Comparison of ENCODE assay signal across 9 cellular contexts in the genomic region with DNA sequence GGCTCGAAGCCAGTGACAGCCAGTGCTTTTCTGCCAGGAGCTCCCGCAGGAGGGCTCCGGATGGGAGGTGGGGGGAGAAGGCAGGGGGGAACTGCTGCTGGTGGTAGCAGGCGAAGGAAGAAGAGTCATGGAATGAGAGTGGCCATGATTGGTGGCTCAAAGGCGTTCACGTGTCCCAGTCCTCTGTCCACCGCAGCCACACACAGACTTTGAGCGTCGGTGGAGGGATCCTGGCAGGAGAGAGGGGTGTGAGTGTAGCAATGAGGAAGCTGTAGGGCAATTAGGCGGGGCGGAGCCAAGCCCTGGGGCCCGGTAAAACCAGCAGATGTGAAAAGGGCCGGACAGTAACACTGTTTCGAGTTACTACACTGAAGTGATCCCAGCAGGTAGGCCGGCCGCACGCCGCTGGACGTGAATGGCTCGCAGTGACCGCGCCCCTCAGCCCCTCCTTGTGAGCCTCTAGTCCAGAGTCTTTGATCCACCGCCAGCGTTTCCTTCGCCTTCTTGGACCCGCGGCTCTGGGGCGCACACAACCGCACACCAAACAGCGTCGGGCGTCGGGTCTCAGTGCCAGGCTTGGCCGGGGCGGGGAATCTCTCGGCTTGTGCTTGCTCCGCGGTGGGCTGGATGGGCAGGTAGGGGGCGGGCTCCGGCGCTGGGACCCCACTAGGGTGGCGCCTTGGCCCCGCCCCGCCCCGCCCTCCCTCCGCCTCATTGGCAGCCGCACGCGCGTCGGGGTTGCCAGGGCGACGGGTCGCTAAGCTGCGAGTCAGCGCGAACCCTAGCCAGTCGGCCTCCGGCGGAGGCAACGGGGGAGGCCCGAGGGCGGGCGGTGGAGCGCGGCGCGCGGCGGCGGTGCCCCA. TPM values are rescaled to one million over a fixed set of nuclear protein-coding genes. Genes with fewer than 3 reads are reported as not detected.
DNase-seq lines count a peak whose midpoint lies in the region; ATAC-seq and TF ChIP-seq lines count a peak whose summit lies in the region.
"Had no signal": no experiment of that assay in that cellular context is flagged by ENCODE, and none has a peak within 500 bp of the region (broad histone marks: within the 10 kb centered on the region; RNA-seq: fewer than 3 reads in every experiment).

A gene (plus strand): TSS at position 788 of the 863 bp plus-strand sequence. CDS start 250 bp downstream, outside the sequence.

- WGBS in tibial nerve, 2 donors = 4 to 5% methylated on average over 38 to 61 of the region's 71 CpGs

- no peaks in the 10 kb centered on the region for H3K9me3 Mint-ChIP-seq in natural killer cell treated with Interleukin-12 subunit alpha and Interleukin-12 subunit beta and Interleukin-15 and Interleukin-18, amount 100 ng/mL, for 72 hours

- peaks cover 0 to 53% (median 18%) of the 10 kb centered on the region in 11 experiments; a peak in 11 of 22 replicates for H4K20me1 ChIP-seq in BLaER1 treated with 17β-estradiol and CSF1 and Interleukin-3, amounts not matched to agents 10 nM and 100 nM

- H3K4me2 ChIP-seq in BLaER1 treated with 17β-estradiol and CSF1 and Interleukin-3, amounts not matched to agents 10 nM and 100 nM = peak within 1 kb of the TSS; percentile 80 to 98 (median 91)

- H3K9ac ChIP-seq in BLaER1 treated with 17β-estradiol and CSF1 and Interleukin-3, amounts not matched to agents 10 nM and 100 nM = peak within 1 kb of the TSS in 9 of 11 experiments; percentile 40 to 68 (median 50); a peak in 14 of 22 replicates

- H3K36me3 Mint-ChIP-seq in natural killer cell treated with Interleukin-12 subunit alpha and Interleukin-12 subunit beta and Interleukin-15 and Interleukin-18, amount 100 ng/mL, for 72 hours = no peaks in the 10 kb centered on the region

- no peak within 1 kb of the TSS for H3K27ac Mint-ChIP-seq in natural killer cell treated with Interleukin-12 subunit alpha and Interleukin-12 subunit beta and Interleukin-15 and Interleukin-18, amount 100 ng/mL, for 72 hours

- DNase-seq in HL-60 (ENCODE audit: low read depth in 1 of 2, low spot score in 1 of 2) (peak; percentile 53 to 57), SJCRH30 (peak; percentile 88 to 93), dermis blood vessel endothelial cell (peak; percentile 7), tibial nerve (ENCODE audit: low spot score in 2 of 2) (no peak), middle frontal gyrus (ENCODE audit: extremely low spot score, low spot score) (no peak), ureter (ENCODE audit: low spot score) (no peak)
- DNase-seq in natural killer cell treated with Interleukin-12 subunit alpha and Interleukin-12 subunit beta and Interleukin-15 and Interleukin-18, amount 100 ng/mL, for 72 hours (ENCODE audit: low spot score) = peak; percentile 69

- peaks cover 57 to 68% (median 60%) of the 10 kb centered on the region in 11 experiments for H3K27me3 ChIP-seq in BLaER1 treated with 17β-estradiol and CSF1 and Interleukin-3, amounts not matched to agents 10 nM and 100 nM
- H3K27me3 ChIP-seq in HL-60 (ENCODE audit: insufficient read depth, poor library complexity, severe bottlenecking) = peaks cover 31% of the 10 kb centered on the region
- H3K27me3 ChIP-seq in SJCRH30 = no peaks in the 10 kb centered on the region
- H3K27me3 ChIP-seq in tibial nerve = peaks cover 0 to 70% of the 10 kb centered on the region in 2 donors

- peak; percentile 38 to 65 for ATAC-seq in natural killer cell treated with Interleukin-12 subunit alpha and Interleukin-12 subunit beta and Interleukin-15 and Interleukin-18, amount 100 ng/mL, for 72 hours

- TF ChIP-seq POLR2A in tibial nerve (IDR thresholded peaks at IDR 0.05) = no peak

- peaks cover 4 to 5% of the 10 kb centered on the region in 2 donors for H3K4me1 Mint-ChIP-seq in natural killer cell treated with Interleukin-12 subunit alpha and Interleukin-12 subunit beta and Interleukin-15 and Interleukin-18, amount 100 ng/mL, for 72 hours (ENCODE audit: low read depth in 2 of 2)

- H3K4me1 ChIP-seq in BLaER1 treated with 17β-estradiol and CSF1 and Interleukin-3, amounts not matched to agents 10 nM and 100 nM = peaks cover 34 to 55% (median 50%) of the 10 kb centered on the region in 10 experiments
- peaks cover 72% of the 10 kb centered on the region for H3K4me1 ChIP-seq in SJCRH30
- H3K4me1 ChIP-seq in tibial nerve = peaks cover 0 to 28% (median 8%) of the 10 kb centered on the region in 4 donors

- H3K9me3 ChIP-seq in BLaER1 treated with 17β-estradiol and CSF1 and Interleukin-3, amounts not matched to agents 10 nM and 100 nM (replicated peaks in 1 of 11) = no peaks in the 10 kb centered on the region
- H3K9me3 ChIP-seq in SJCRH30 (replicated peaks) (no peaks in the 10 kb centered on the region), tibial nerve (no peaks in the 10 kb centered on the region)

- no peak for TF ChIP-seq CTCF in HL-60 (IDR thresholded peaks at IDR 0.05; ENCODE audit: insufficient read depth, low read length)
- no peak for TF ChIP-seq CTCF in tibial nerve (IDR thresholded peaks at IDR 0.05)

- peak within 1 kb of the TSS; percentile 40 to 68 (median 56) for H3K4me3 ChIP-seq in BLaER1 treated with 17β-estradiol and CSF1 and Interleukin-3, amounts not matched to agents 10 nM and 100 nM
- H3K4me3 ChIP-seq in HL-60 (replicated peaks; ENCODE audit: insufficient read depth, low read length) (peak within 1 kb of the TSS; percentile 10), SJCRH30 (peak within 1 kb of the TSS; percentile 58), tibial nerve (peak within 1 kb of the TSS; percentile 2 to 48 (median 20))

- no peak for TF ChIP-seq EP300 in tibial nerve (IDR thresholded peaks at IDR 0.05)

- no peaks in the 10 kb centered on the region for H3K36me3 ChIP-seq in BLaER1 treated with 17β-estradiol and CSF1 and Interleukin-3, amounts not matched to agents 10 nM and 100 nM
- H3K36me3 ChIP-seq in SJCRH30 (peaks cover 7% of the 10 kb centered on the region; the same call in 1 of the 2 replicates), tibial nerve (no peaks in the 10 kb centered on the region)

- peaks cover 28% of the 10 kb centered on the region in 2 donors for H3K27me3 Mint-ChIP-seq in natural killer cell treated with Interleukin-12 subunit alpha and Interleukin-12 subunit beta and Interleukin-15 and Interleukin-18, amount 100 ng/mL, for 72 hours

- peak within 1 kb of the TSS; percentile 20 for H3K4me3 Mint-ChIP-seq in natural killer cell treated with Interleukin-12 subunit alpha and Interleukin-12 subunit beta and Interleukin-15 and Interleukin-18, amount 100 ng/mL, for 72 hours

- H3K27ac ChIP-seq in BLaER1 treated with 17β-estradiol and CSF1 and Interleukin-3, amounts not matched to agents 10 nM and 100 nM = peak within 1 kb of the TSS in 6 of 11 experiments; percentile 6 to 40 (median 18); a peak in 2 of 22 replicates
- H3K27ac ChIP-seq in HL-60 (replicated peaks) (no peak within 1 kb of the TSS), SJCRH30 (peak within 1 kb of the TSS; percentile 100), tibial nerve (peak within 1 kb of the TSS in 3 of 4 donors; percentile 19 to 76 (median 42))

RNA-seq across cellular contexts. Expression of the gene that starts here (rescaled TPM):
- 40.2 and 42.1 TPM in 2 replicates for total RNA-seq in SJCRH30 (2014; rRNA removed; shearing (Covaris generic))
- not detected in 2 replicates for total RNA-seq in dermis blood vessel endothelial cell
- not detected for total RNA-seq in natural killer cell treated with Interleukin-12 subunit alpha and Interleukin-12 subunit beta and Interleukin-15 and Interleukin-18, amount 100 ng/mL, for 72 hours
- 1 to 10 TPM in 2 of 4 donors, under 1 TPM in 2; 0.21 to 3.6 (median 1.0) TPM for total RNA-seq in tibial nerve
- 0.89 TPM for total RNA-seq in ureter
- total RNA-seq: bronchial epithelial cell had no signal

Comparison
In these comparisons a context has a peak if more than half of its experiments do, and no peak if none do; other contexts are left out.
1. Peak in DNase-seq in dermis blood vessel endothelial cell; RNA of the gene not detected or under 1 TPM.
2. Peak in DNase-seq and ATAC-seq in natural killer cell treated with Interleukin-12 subunit alpha and Interleukin-12 subunit beta and Interleukin-15 and Interleukin-18, amount 100 ng/mL, for 72 hours; RNA of the gene not detected or under 1 TPM.
3. DNase-seq: peak in HL-60 (2 of 2) and SJCRH30 (2 of 2); none in tibial nerve (0 of 2), middle frontal gyrus (single experiment) and ureter (single experiment).
4. Peak in every context shown above with its lines, with median percentiles within 50 percentile points of each other: H3K4me3 ChIP-seq.